ENCODE assay signal across 14 cellular contexts in the genomic region with DNA sequence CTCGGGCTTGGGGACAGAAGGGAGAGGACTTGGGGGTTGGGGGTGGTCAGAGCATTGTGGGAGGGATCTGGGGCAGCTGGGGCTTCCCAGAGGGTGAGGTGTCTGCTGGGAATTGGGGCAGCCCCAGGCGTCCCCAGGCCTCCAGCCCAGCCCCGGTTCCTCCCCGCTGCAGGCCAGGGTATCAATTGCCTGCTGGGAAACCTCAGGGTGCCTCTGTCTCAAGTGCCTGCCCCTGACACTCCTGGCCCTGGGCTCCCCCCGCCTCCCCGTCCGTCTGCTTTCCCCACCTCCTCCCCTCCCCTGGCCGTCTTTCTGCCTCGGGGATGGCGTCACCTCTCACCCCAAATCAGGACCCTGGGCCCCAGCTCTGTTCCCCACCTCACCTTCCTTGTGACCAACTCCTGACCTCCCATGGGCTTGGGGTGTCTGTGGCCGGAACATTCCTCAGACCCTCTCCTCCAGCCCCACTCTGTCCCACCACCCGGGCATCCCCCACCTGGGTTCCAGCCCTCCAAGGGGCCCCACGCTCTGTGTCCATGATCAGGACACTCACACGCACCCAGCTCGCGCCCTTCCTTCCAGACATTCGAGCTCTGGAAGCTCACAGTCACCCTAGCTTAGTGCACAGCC. TPM values are rescaled to one million over a fixed set of nuclear protein-coding genes. Genes with fewer than 3 reads are reported as not detected.
DNase-seq lines count a peak whose midpoint lies in the region; ATAC-seq, FAIRE-seq and TF ChIP-seq lines count a peak whose summit lies in the region.
"Not testable (repeated sequence)": the region's sequence is repeated elsewhere in the genome, so short reads cannot be mapped to it uniquely, and the experiment has no call there.
"Had no signal": no experiment of that assay in that cellular context is flagged by ENCODE, and none has a peak within 500 bp of the region (broad histone marks: within the 10 kb centered on the region; RNA-seq: fewer than 3 reads in every experiment).

No MANE protein-coding gene starts in this region.

- CTCF ChIA-PET in activated B cell treated with CpG ODN at 0.5 μM for 24 hours (lab: Charles Lee); GM12878 (lab: Yijun Ruan, JAX): not testable (repeated sequence)

- not testable (repeated sequence) for H3K4me1 Mint-ChIP-seq in activated B cell treated with CpG ODN at 0.5 μM for 24 hours
- H3K4me1 Mint-ChIP-seq in stimulated activated effector memory CD8-positive, alpha-beta T cell treated with anti-CD3 and anti-CD28 coated beads, Interleukin-12 subunit alpha, Interleukin-12 subunit beta, amount 100 ng/mL, for 72 hours = peaks cover 28% of the 10 kb centered on the region
- peaks cover 36% of the 10 kb centered on the region for H3K4me1 Mint-ChIP-seq in stimulated activated naive CD8-positive, alpha-beta T cell treated with anti-CD3 and anti-CD28 coated beads, Interleukin-15, amount 100 ng/mL, for 72 hours

- not testable (repeated sequence) for H3K9ac ChIP-seq in BLaER1 treated with 17β-estradiol and CSF1 and Interleukin-3, amounts not matched to agents 10 nM and 100 nM; GM12878 (ENCODE audit: control insufficient read depth, insufficient read depth, low read length); kidney (ENCODE audit: low read length in 2 of 2)

- ATAC-seq in activated B cell treated with CpG ODN at 0.5 μM for 24 hours (ENCODE audit: low read depth) = peak; percentile 37
- peak; percentile 79 for ATAC-seq in GM12878
- ATAC-seq in stimulated activated effector memory CD8-positive, alpha-beta T cell treated with anti-CD3 and anti-CD28 coated beads, Interleukin-12 subunit alpha, Interleukin-12 subunit beta, amount 100 ng/mL, for 72 hours = peak; percentile 46
- ATAC-seq in stimulated activated naive CD8-positive, alpha-beta T cell treated with anti-CD3 and anti-CD28 coated beads, Interleukin-15, amount 100 ng/mL, for 72 hours = peak; percentile 45

- H3K4me3 Mint-ChIP-seq in activated B cell treated with CpG ODN at 0.5 μM for 24 hours; stimulated activated effector memory CD8-positive, alpha-beta T cell treated with anti-CD3 and anti-CD28 coated beads, Interleukin-12 subunit alpha, Interleukin-12 subunit beta, amount 100 ng/mL, for 72 hours; stimulated activated naive CD8-positive, alpha-beta T cell treated with anti-CD3 and anti-CD28 coated beads, Interleukin-15, amount 100 ng/mL, for 72 hours: not testable (repeated sequence)

- not testable (repeated sequence) for TF ChIP-seq CTCF in activated B cell treated with CpG ODN at 0.5 μM for 24 hours (IDR thresholded peaks at IDR 0.05); GM12878 (IDR thresholded peaks at IDR 0.05 in 2 of 3, conservative IDR thresholded peaks at IDR 0.05 in 1 of 3; ENCODE audit: control insufficient read depth in 2 of 3, extremely low read depth in 1 of 3, insufficient read depth in 1 of 3, low read depth in 3 of 3, low read length in 3 of 3); kidney (IDR thresholded peaks at IDR 0.05; ENCODE audit: borderline replicate concordance, extremely low read depth, insufficient read depth)

- TF ChIP-seq RAD21 in GM12878 (IDR thresholded peaks at IDR 0.05; ENCODE audit: insufficient read depth, low read depth, low read length) = not testable (repeated sequence)

- H3K4me1 ChIP-seq in BLaER1 treated with 17β-estradiol and CSF1 and Interleukin-3, amounts not matched to agents 10 nM and 100 nM = peaks cover 47 to 90% (median 61%) of the 10 kb centered on the region in 10 experiments
- not testable (repeated sequence) for H3K4me1 ChIP-seq in GM12878 (ENCODE audit: control insufficient read depth, insufficient read depth, low read length); kidney (ENCODE audit: control insufficient read depth in 1 of 2, insufficient read depth in 1 of 2, low read depth in 1 of 2, low read length in 2 of 2)

- H3K36me3 ChIP-seq in BLaER1 treated with 17β-estradiol and CSF1 and Interleukin-3, amounts not matched to agents 10 nM and 100 nM = peaks cover 0 to 12% (median 0%) of the 10 kb centered on the region in 11 experiments; a peak in 5 of 22 replicates
- not testable (repeated sequence) for H3K36me3 ChIP-seq in GM12878 (ENCODE audit: control insufficient read depth in 2 of 2, insufficient read depth in 2 of 2, low read length in 1 of 2); kidney (ENCODE audit: control insufficient read depth in 1 of 2, insufficient read depth in 2 of 2, low read length in 2 of 2)

- H3K36me3 Mint-ChIP-seq in activated B cell treated with CpG ODN at 0.5 μM for 24 hours (ENCODE audit: low read depth) = not testable (repeated sequence)
- H3K36me3 Mint-ChIP-seq in stimulated activated effector memory CD8-positive, alpha-beta T cell treated with anti-CD3 and anti-CD28 coated beads, Interleukin-12 subunit alpha, Interleukin-12 subunit beta, amount 100 ng/mL, for 72 hours = peaks cover 49% of the 10 kb centered on the region

- H4K20me1 ChIP-seq in BLaER1 treated with 17β-estradiol and CSF1 and Interleukin-3, amounts not matched to agents 10 nM and 100 nM = peaks cover 0 to 15% (median 0%) of the 10 kb centered on the region in 11 experiments; a peak in 5 of 22 replicates
- H4K20me1 ChIP-seq in GM12878 (ENCODE audit: control insufficient read depth, insufficient read depth) = not testable (repeated sequence)

- not testable (repeated sequence) for DNase-seq in GM18507 (ENCODE audit: extremely low spot score, insufficient read length, low read depth); activated B cell treated with CpG ODN at 0.5 μM for 24 hours; GM12878 (ENCODE audit: low read depth, low spot score); stimulated activated effector memory CD8-positive, alpha-beta T cell treated with anti-CD3 and anti-CD28 coated beads, Interleukin-12 subunit alpha, Interleukin-12 subunit beta, amount 100 ng/mL, for 72 hours (ENCODE audit: low spot score in 2 of 2); stimulated activated naive CD8-positive, alpha-beta T cell treated with anti-CD3 and anti-CD28 coated beads, Interleukin-15, amount 100 ng/mL, for 72 hours
- peak; percentile 61 for DNase-seq in kidney

- POLR2A ChIA-PET in activated B cell treated with CpG ODN at 0.5 μM for 24 hours (lab: Charles Lee); GM12878 (lab: Charles Lee): not testable (repeated sequence)

- not testable (repeated sequence) for H3K27me3 ChIP-seq in BLaER1 treated with 17β-estradiol and CSF1 and Interleukin-3, amounts not matched to agents 10 nM and 100 nM; GM12878 (replicated peaks in 1 of 2; ENCODE audit: control insufficient read depth in 2 of 2, insufficient read depth in 2 of 2, low read length in 1 of 2)

- not testable (repeated sequence) for H3K79me2 ChIP-seq in GM12878 (ENCODE audit: control insufficient read depth, insufficient read depth, low read length)

- not testable (repeated sequence) for H3K27ac ChIP-seq in BLaER1 treated with 17β-estradiol and CSF1 and Interleukin-3, amounts not matched to agents 10 nM and 100 nM; GM12878 (ENCODE audit: control insufficient read depth, insufficient read depth); kidney (ENCODE audit: low read depth in 2 of 2, low read length in 2 of 2)

- FAIRE-seq in GM18507 (lab: Jason Lieb, UNC) (peak; percentile 88), GM12878 (lab: Jason Lieb, UNC) (peak; percentile 91)
- not testable (repeated sequence) for FAIRE-seq in kidney (lab: Jason Lieb, UNC)

- H3K9me3 ChIP-seq in BLaER1 treated with 17β-estradiol and CSF1 and Interleukin-3, amounts not matched to agents 10 nM and 100 nM (replicated peaks in 1 of 11) = peaks cover 5 to 32% (median 7%) of the 10 kb centered on the region in 11 experiments
- not testable (repeated sequence) for H3K9me3 ChIP-seq in GM12878 (replicated peaks; ENCODE audit: control insufficient read depth, insufficient read depth, low read length); kidney (ENCODE audit: control insufficient read depth in 1 of 2, low read length in 2 of 2)

- BruUV-seq in GM12878 (replicated peaks; lab: Mats Ljungman, UMichigan) = not testable (repeated sequence)

- TF ChIP-seq EP300 in GM12878 (IDR thresholded peaks at IDR 0.05; ENCODE audit: borderline replicate concordance in 1 of 2, control insufficient read depth in 1 of 2, low read depth in 2 of 2, low read length in 2 of 2) = not testable (repeated sequence)

- in situ Hi-C loops in GM12878 (cut with MboI) = not testable (repeated sequence)

- intact Hi-C loops in activated B cell treated with CpG ODN at 0.5 μM for 24 hours (cut with micrococcal nuclease); GM12878 (cut with micrococcal nuclease; ENCODE audit: unreplicated experiment); kidney (cut with DNase I): not testable (repeated sequence)

- not testable (repeated sequence) for H3K27ac Mint-ChIP-seq in activated B cell treated with CpG ODN at 0.5 μM for 24 hours; stimulated activated effector memory CD8-positive, alpha-beta T cell treated with anti-CD3 and anti-CD28 coated beads, Interleukin-12 subunit alpha, Interleukin-12 subunit beta, amount 100 ng/mL, for 72 hours; stimulated activated naive CD8-positive, alpha-beta T cell treated with anti-CD3 and anti-CD28 coated beads, Interleukin-15, amount 100 ng/mL, for 72 hours

- 38% methylated on average over 6 of the region's 17 CpGs for WGBS in GM12878 (ENCODE audit: insufficient coverage, insufficient replicate concordance, low lambda C conversion rate, missing lambda C conversion rate)

- RAD21 ChIA-PET in GM12878 (lab: Charles Lee; ENCODE audit: unreplicated experiment) = not testable (repeated sequence)

- not testable (repeated sequence) for H2AFZ ChIP-seq in GM12878 (ENCODE audit: control insufficient read depth, low read depth, low read length)

- SMC1A ChIA-PET in GM12878 (lab: Charles Lee; ENCODE audit: uncharacterized antibody, unreplicated experiment) = not testable (repeated sequence)

- peak overlapping the region in 9 of 11 experiments; percentile 68 to 85 (median 72); a peak in 11 of 22 replicates for H3K4me2 ChIP-seq in BLaER1 treated with 17β-estradiol and CSF1 and Interleukin-3, amounts not matched to agents 10 nM and 100 nM
- not testable (repeated sequence) for H3K4me2 ChIP-seq in GM12878 (ENCODE audit: control insufficient read depth, insufficient read depth)

- TF ChIP-seq POLR2A in GM12878 (IDR thresholded peaks at IDR 0.05; ENCODE audit: low read depth, low read length) = not testable (repeated sequence)

- H3K9me3 Mint-ChIP-seq in activated B cell treated with CpG ODN at 0.5 μM for 24 hours; stimulated activated effector memory CD8-positive, alpha-beta T cell treated with anti-CD3 and anti-CD28 coated beads, Interleukin-12 subunit alpha, Interleukin-12 subunit beta, amount 100 ng/mL, for 72 hours: not testable (repeated sequence)
- H3K9me3 Mint-ChIP-seq in stimulated activated naive CD8-positive, alpha-beta T cell treated with anti-CD3 and anti-CD28 coated beads, Interleukin-15, amount 100 ng/mL, for 72 hours = peaks cover 7 to 18% of the 10 kb centered on the region in 2 donors

- not testable (repeated sequence) for H3K4me3 ChIP-seq in BLaER1 treated with 17β-estradiol and CSF1 and Interleukin-3, amounts not matched to agents 10 nM and 100 nM; GM12878; kidney (ENCODE audit: low read length in 2 of 2)

- not testable (repeated sequence) for H3K27me3 Mint-ChIP-seq in activated B cell treated with CpG ODN at 0.5 μM for 24 hours; stimulated activated naive CD8-positive, alpha-beta T cell treated with anti-CD3 and anti-CD28 coated beads, Interleukin-15, amount 100 ng/mL, for 72 hours

RNA-seq across cellular contexts. Expression of gene TNFRSF14, which starts 12.1 kb away (rescaled TPM):
- total RNA-seq in activated B cell treated with CpG ODN at 0.5 μM for 24 hours (140 and 148 TPM in 2 replicates), GM12878 (2014; rRNA removed) (53.6 and 61.1 TPM in 2 replicates), GM12878 (2014; rRNA removed; fragmentation: Illumina TruSeq; extraction: Trizol) (20.0 and 23.0 TPM in 2 replicates), GM12878 (2021) (76.2 and 79.1 TPM in 2 replicates), kidney (95.0 TPM)
- total RNA-seq in GM12878 (2013; cell fraction: nucleolus; rRNA removed) = 315 and 380 TPM in 2 replicates
- polyA plus RNA-seq in GM12878 (2011; ENCODE audit: low read depth) = 42.6 TPM
- polyA plus RNA-seq in GM12878 (2011; rRNA removed) (30.5 and 69.6 TPM in 2 replicates), GM12878 (2014; fragmentation: Illumina TruSeq; extraction: Trizol) (4.8 and 19.2 TPM in 2 replicates), GM12878 (2014; fragmentation: Nextera tagmentation; extraction: Ambion mirVana) (1 to 10 TPM in 1 of 2 experiments, under 1 TPM in 1; 0.43 to 2.9 TPM), GM12878 (2014; rRNA removed) (113 and 114 TPM in 2 replicates), GM12878 (2016; fragmentation: Nextera tagmentation; extraction: Ambion mirVana) (10 to 100 TPM; 36.2 to 46.7 TPM), kidney (ENCODE audit: insufficient read depth, low read depth, low replicate concordance) (99.1 TPM)
- polyA plus RNA-seq in GM12878 (2011; cell fraction: cytosol; rRNA removed) = 85.6 and 116 TPM in 2 replicates
- 998 and 1,152 TPM in 2 replicates for polyA plus RNA-seq in GM12878 (2011; cell fraction: nucleus; rRNA removed)
- 120 and 163 TPM in 2 replicates for polyA plus RNA-seq in GM12878 (2012)
- polyA minus RNA-seq in GM12878 (2011; rRNA and poly(A)+ RNA removed) = 22.7 and 47.3 TPM in 2 replicates
- polyA minus RNA-seq in GM12878 (2011; cell fraction: cytosol; rRNA and poly(A)+ RNA removed) = 17.1 and 28.0 TPM in 2 replicates
- polyA minus RNA-seq in GM12878 (2011; cell fraction: nucleus; rRNA and poly(A)+ RNA removed) = 91.9 and 124 TPM in 2 replicates
- total RNA-seq: GM23338 had no signal
- polyA plus RNA-seq: GM23338 had no signal

RNA-seq across cellular contexts. Expression of gene PRXL2B, which starts 18.3 kb away (rescaled TPM):
- total RNA-seq in activated B cell treated with CpG ODN at 0.5 μM for 24 hours (12.6 and 13.5 TPM in 2 replicates), GM12878 (2014; rRNA removed) (4.2 TPM in 2 replicates), GM12878 (2014; rRNA removed; fragmentation: Illumina TruSeq; extraction: Trizol) (1.8 and 1.9 TPM in 2 replicates), GM12878 (2021) (5.6 and 7.6 TPM in 2 replicates), kidney (39.5 TPM)
- total RNA-seq in GM12878 (2013; cell fraction: nucleolus; rRNA removed) = 6.1 and 6.2 TPM in 2 replicates
- 2.4 TPM for polyA plus RNA-seq in GM12878 (2011; ENCODE audit: low read depth)
- polyA plus RNA-seq in GM12878 (2011; rRNA removed) (3.1 and 5.0 TPM in 2 replicates), GM12878 (2014; fragmentation: Illumina TruSeq; extraction: Trizol) (1.3 and 2.7 TPM in 2 replicates), GM12878 (2014; fragmentation: Nextera tagmentation; extraction: Ambion mirVana) (under 1 TPM; 0.44 to 0.53 TPM), GM12878 (2014; rRNA removed) (5.5 and 6.8 TPM in 2 replicates), GM12878 (2016; fragmentation: Nextera tagmentation; extraction: Ambion mirVana) (1 to 10 TPM; 3.8 to 4.8 TPM), kidney (ENCODE audit: insufficient read depth, low read depth, low replicate concordance) (25.6 TPM)
- polyA plus RNA-seq in GM12878 (2011; cell fraction: cytosol; rRNA removed) = 8.8 and 10.6 TPM in 2 replicates
- polyA plus RNA-seq in GM12878 (2011; cell fraction: nucleus; rRNA removed) = 19.6 and 22.7 TPM in 2 replicates
- 7.7 and 7.9 TPM in 2 replicates for polyA plus RNA-seq in GM12878 (2012)
- 1.1 and 5.2 TPM in 2 replicates for polyA minus RNA-seq in GM12878 (2011; rRNA and poly(A)+ RNA removed)
- 1.6 and 2.6 TPM in 2 replicates for polyA minus RNA-seq in GM12878 (2011; cell fraction: cytosol; rRNA and poly(A)+ RNA removed)
- polyA minus RNA-seq in GM12878 (2011; cell fraction: nucleus; rRNA and poly(A)+ RNA removed) = 3.0 and 3.5 TPM in 2 replicates

RNA-seq across cellular contexts. Expression of gene HES5, which starts 38.2 kb away (rescaled TPM):
- total RNA-seq in activated B cell treated with CpG ODN at 0.5 μM for 24 hours (not detected in 2 replicates), GM12878 (2014; rRNA removed) (0.22 TPM in 1 of 2 replicates, not detected in the other), GM12878 (2014; rRNA removed; fragmentation: Illumina TruSeq; extraction: Trizol) (not detected in 2 replicates), GM12878 (2021) (0.15 TPM in 1 of 2 replicates, not detected in the other), kidney (0.44 TPM)
- not detected in 2 replicates for total RNA-seq in GM12878 (2013; cell fraction: nucleolus; rRNA removed)
- polyA plus RNA-seq in GM12878 (2011; ENCODE audit: low read depth) = not detected
- polyA plus RNA-seq in GM12878 (2011; rRNA removed) (not detected in 2 replicates), GM12878 (2014; fragmentation: Illumina TruSeq; extraction: Trizol) (not detected in 2 replicates), GM12878 (2014; fragmentation: Nextera tagmentation; extraction: Ambion mirVana) (not detected), GM12878 (2014; rRNA removed) (0.12 TPM in 1 of 2 replicates, not detected in the other), GM12878 (2016; fragmentation: Nextera tagmentation; extraction: Ambion mirVana) (not detected), kidney (ENCODE audit: insufficient read depth, low read depth, low replicate concordance) (not detected)
- polyA plus RNA-seq in GM12878 (2011; cell fraction: cytosol; rRNA removed) = not detected in 2 replicates
- not detected in 2 replicates for polyA plus RNA-seq in GM12878 (2011; cell fraction: nucleus; rRNA removed)
- not detected in 2 replicates for polyA plus RNA-seq in GM12878 (2012)
- polyA minus RNA-seq in GM12878 (2011; rRNA and poly(A)+ RNA removed) = not detected in 2 replicates
- polyA minus RNA-seq in GM12878 (2011; cell fraction: cytosol; rRNA and poly(A)+ RNA removed) = not detected in 2 replicates
- not detected in 2 replicates for polyA minus RNA-seq in GM12878 (2011; cell fraction: nucleus; rRNA and poly(A)+ RNA removed)
- total RNA-seq: Caco-2; CD4-positive, CD25-positive, alpha-beta regulatory T cell; CD8-positive, alpha-beta T cell; H4; H9 had no signal
- polyA plus RNA-seq: A549; CD4-positive, CD25-positive, alpha-beta regulatory T cell had no signal

RNA-seq across cellular contexts. Expression of gene PANK4, which starts 41.9 kb away (rescaled TPM):
- total RNA-seq in activated B cell treated with CpG ODN at 0.5 μM for 24 hours = 43.1 and 54.0 TPM in 2 replicates
- total RNA-seq in GM12878 (2013; cell fraction: nucleolus; rRNA removed) = 85.4 and 117 TPM in 2 replicates
- 24.1 and 24.9 TPM in 2 replicates for total RNA-seq in GM12878 (2014; rRNA removed)
- 10.4 and 10.6 TPM in 2 replicates for total RNA-seq in GM12878 (2014; rRNA removed; fragmentation: Illumina TruSeq; extraction: Trizol)
- total RNA-seq in GM12878 (2021) = 25.8 and 38.0 TPM in 2 replicates
- 7.1 TPM for polyA plus RNA-seq in GM12878 (2011; ENCODE audit: low read depth)
- 12.4 and 27.0 TPM in 2 replicates for polyA plus RNA-seq in GM12878 (2011; rRNA removed)
- polyA plus RNA-seq in GM12878 (2011; cell fraction: cytosol; rRNA removed) = 15.9 and 23.0 TPM in 2 replicates
- 158 and 199 TPM in 2 replicates for polyA plus RNA-seq in GM12878 (2011; cell fraction: nucleus; rRNA removed)
- 18.2 and 18.5 TPM in 2 replicates for polyA plus RNA-seq in GM12878 (2012)
- 11.1 and 15.0 TPM in 2 replicates for polyA plus RNA-seq in GM12878 (2014; fragmentation: Illumina TruSeq; extraction: Trizol)
- polyA plus RNA-seq in GM12878 (2014; fragmentation: Nextera tagmentation; extraction: Ambion mirVana) = 1 to 10 TPM in 1 of 2 experiments, under 1 TPM in 1; 0.35 to 1.5 TPM
- 25.0 and 27.2 TPM in 2 replicates for polyA plus RNA-seq in GM12878 (2014; rRNA removed)
- polyA plus RNA-seq in GM12878 (2016; fragmentation: Nextera tagmentation; extraction: Ambion mirVana) = 10 to 100 TPM; 18.2 to 19.0 TPM
- polyA minus RNA-seq in GM12878 (2011; rRNA and poly(A)+ RNA removed) = 14.9 and 26.2 TPM in 2 replicates
- polyA minus RNA-seq in GM12878 (2011; cell fraction: cytosol; rRNA and poly(A)+ RNA removed) = 13.2 and 15.7 TPM in 2 replicates
- 55.4 and 89.3 TPM in 2 replicates for polyA minus RNA-seq in GM12878 (2011; cell fraction: nucleus; rRNA and poly(A)+ RNA removed)
- total RNA-seq in kidney = 33.7 TPM
- 13.3 TPM for polyA plus RNA-seq in kidney (ENCODE audit: insufficient read depth, low read depth, low replicate concordance)
